Comparison of ENCODE assay signal across 16 cellular contexts in the genomic region with DNA sequence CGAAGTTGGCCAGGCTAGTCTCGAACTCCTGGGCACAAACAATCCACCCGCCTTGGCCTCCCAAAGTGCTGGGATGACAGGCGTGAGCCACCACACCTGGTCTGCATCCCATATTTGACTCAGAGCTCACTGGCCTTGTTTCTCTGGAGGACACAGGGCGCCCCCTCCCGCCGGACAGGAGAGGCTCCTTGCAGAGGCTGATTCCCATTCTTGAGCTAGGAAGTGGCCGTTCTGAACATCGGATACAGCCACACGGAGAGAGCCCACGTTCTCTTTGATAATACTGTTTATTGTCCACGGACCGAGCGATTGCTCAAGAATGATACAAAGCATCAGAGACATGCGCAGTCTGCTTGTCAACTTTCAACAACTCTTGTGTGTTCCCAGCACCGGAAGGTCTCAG. TPM values are rescaled to one million over a fixed set of nuclear protein-coding genes. Genes with fewer than 3 reads are reported as not detected.
DNase-seq lines count a peak whose midpoint lies in the region; ATAC-seq and TF ChIP-seq lines count a peak whose summit lies in the region.
"Had no signal": no experiment of that assay in that cellular context is flagged by ENCODE, and none has a peak within 500 bp of the region (broad histone marks: within the 10 kb centered on the region; RNA-seq: fewer than 3 reads in every experiment).

No MANE protein-coding gene starts in this region.

- DNase-seq in NCI-H82 (lab: John Stamatoyannopoulos, UW) = peak; percentile 30
- DNase-seq in NCI-H82 treated with DMSO at 0.1 percent for 48 hours (lab: John Stamatoyannopoulos, UW; ENCODE audit: unreplicated experiment) = no peak
- DNase-seq in hepatocyte (ENCODE audit: low spot score) = peak; percentile 29
- DNase-seq in upper lobe of right lung = no peak
- DNase-seq in activated T-cell treated with anti-CD3 and anti-CD28 coated beads for 4 hours = no peak
- no peak for DNase-seq in activated naive CD4-positive, alpha-beta T cell treated with anti-CD3 and anti-CD28 coated beads, Interleukin-2, amount 50 U/mL, for 72 hours (ENCODE audit: low spot score in 2 of 2)
- DNase-seq: activated gamma-delta T cell treated with Interleukin-2 at 50 U/mL for 16 hours; CD4-positive, alpha-beta memory T cell; left colon; NCI-H1092 had no signal

- H3K27me3 ChIP-seq in hepatocyte (no peaks in the 10 kb centered on the region), upper lobe of right lung (no peaks in the 10 kb centered on the region)
- H3K27me3 ChIP-seq: ascending aorta had no signal

- H3K36me3 ChIP-seq in hepatocyte (replicated peaks; ENCODE audit: insufficient read depth, low read depth) = no peaks in the 10 kb centered on the region
- peaks cover 42% of the 10 kb centered on the region for H3K36me3 ChIP-seq in upper lobe of right lung

- H3K9me3 ChIP-seq in hepatocyte (ENCODE audit: low read depth) (no peaks in the 10 kb centered on the region), upper lobe of right lung (no peaks in the 10 kb centered on the region)
- H3K9me3 ChIP-seq: ascending aorta had no signal

- H3K4me2 ChIP-seq in hepatocyte = no peak overlapping the region

- H3K27ac ChIP-seq in VCaP (peak overlapping the region; percentile 66), hepatocyte (no peak overlapping the region), upper lobe of right lung (peak overlapping the region; percentile 17)
- H3K27ac ChIP-seq: ascending aorta had no signal

- no peaks in the 10 kb centered on the region for H3K9me2 ChIP-seq in hepatocyte (replicated peaks; ENCODE audit: insufficient read depth)

- 86% methylated on average over 16 of the region's 16 CpGs for WGBS in hepatocyte (ENCODE audit: low lambda C conversion rate, missing lambda C conversion rate)

- TF ChIP-seq CTCF in VCaP (conservative IDR thresholded peaks at IDR 0.05) (0 out of 2 replicates have a peak, but pooled peaks have one; percentile 48), hepatocyte (IDR thresholded peaks at IDR 0.05; ENCODE audit: poor library complexity) (no peak), upper lobe of right lung (IDR thresholded peaks at IDR 0.05) (peak; percentile 24)

- ATAC-seq in upper lobe of right lung (peak; percentile 48), HG02870 (IDR thresholded peaks at IDR 0.05; ENCODE audit: unreplicated experiment) (no peak)
- ATAC-seq in activated naive CD4-positive, alpha-beta T cell treated with anti-CD3 and anti-CD28 coated beads, Interleukin-2, amount 50 U/mL, for 72 hours = no peak
- ATAC-seq: esophagus mucosa, left colon had no signal

- no peaks in the 10 kb centered on the region for H4K20me1 ChIP-seq in hepatocyte (ENCODE audit: insufficient read depth, poor library complexity, severe bottlenecking)

- no peaks in the 10 kb centered on the region for H3K79me2 ChIP-seq in hepatocyte

- H3K27ac Mint-ChIP-seq in activated naive CD4-positive, alpha-beta T cell treated with anti-CD3 and anti-CD28 coated beads, Interleukin-2, amount 50 U/mL, for 72 hours = no peak overlapping the region
- H3K27ac Mint-ChIP-seq: CD4-positive, alpha-beta memory T cell; progenitor cell of endocrine pancreas had no signal

- H3K4me1 ChIP-seq in hepatocyte (ENCODE audit: insufficient read depth) = no peaks in the 10 kb centered on the region
- no peaks in the 10 kb centered on the region for H3K4me1 ChIP-seq in upper lobe of right lung
- H3K4me1 ChIP-seq: ascending aorta had no signal

- no peaks in the 10 kb centered on the region for H3K9me3 Mint-ChIP-seq in activated naive CD4-positive, alpha-beta T cell treated with anti-CD3 and anti-CD28 coated beads, Interleukin-2, amount 50 U/mL, for 72 hours
- H3K9me3 Mint-ChIP-seq: CD4-positive, alpha-beta memory T cell had no signal

- intact Hi-C loops in upper lobe of right lung (cut with DNase I) = no loop called here

- H2AFZ ChIP-seq in hepatocyte = no peak overlapping the region

- H3K4me3 ChIP-seq in hepatocyte (no peak overlapping the region), upper lobe of right lung (no peak overlapping the region)
- H3K4me3 ChIP-seq: ascending aorta had no signal

- no peaks in the 10 kb centered on the region for H3K36me3 Mint-ChIP-seq in activated naive CD4-positive, alpha-beta T cell treated with anti-CD3 and anti-CD28 coated beads, Interleukin-2, amount 50 U/mL, for 72 hours
- H3K36me3 Mint-ChIP-seq: CD4-positive, alpha-beta memory T cell had no signal

RNA-seq across cellular contexts. Expression of a gene that starts 12.1 kb away (rescaled TPM):
- 17.7 and 20.9 TPM in 2 replicates for total RNA-seq in hepatocyte
- polyA plus RNA-seq in hepatocyte = 26.2 and 31.6 TPM in 2 replicates
- 69.6 TPM for total RNA-seq in upper lobe of right lung
- 10 to 100 TPM; 82.2 to 88.1 TPM for total RNA-seq in activated naive CD4-positive, alpha-beta T cell treated with anti-CD3 and anti-CD28 coated beads, Interleukin-2, amount 50 U/mL, for 72 hours

RNA-seq across cellular contexts. Expression of a gene that starts 50.3 kb away (rescaled TPM):
- total RNA-seq in hepatocyte (0.44 and 0.97 TPM in 2 replicates), upper lobe of right lung (4.2 TPM)
- polyA plus RNA-seq in hepatocyte = 0.17 and 0.91 TPM in 2 replicates
- under 1 TPM in 1 of 2 donors, not detected in 1; 0.61 TPM for total RNA-seq in activated naive CD4-positive, alpha-beta T cell treated with anti-CD3 and anti-CD28 coated beads, Interleukin-2, amount 50 U/mL, for 72 hours
- total RNA-seq: activated CD8-positive, alpha-beta memory T cell treated with anti-CD3 and anti-CD28 coated beads for 36 hours had no signal
- polyA plus RNA-seq: CD4-positive, alpha-beta memory T cell had no signal

Comparison
In these comparisons a context has a peak if more than half of its experiments do, and no peak if none do; other contexts are left out.
1. DNase-seq: peak in NCI-H82 (single experiment) and hepatocyte (single experiment); none in NCI-H82 treated with DMSO at 0.1 percent for 48 hours (single experiment), upper lobe of right lung (single experiment), activated T-cell treated with anti-CD3 and anti-CD28 coated beads for 4 hours (single experiment) and activated naive CD4-positive, alpha-beta T cell treated with anti-CD3 and anti-CD28 coated beads, Interleukin-2, amount 50 U/mL, for 72 hours (0 of 2).